ENCODE assay signal across 15 cellular contexts in genomic region chr6:4169028-4169789, GRCh38. TPM values are rescaled to one million over a fixed set of nuclear protein-coding genes. Genes with fewer than 3 reads are reported as not detected.
DNase-seq lines count a peak whose midpoint lies in the region; ATAC-seq and TF ChIP-seq lines count a peak whose summit lies in the region.
"Had no signal": no experiment of that assay in that cellular context is flagged by ENCODE, and none has a peak within 500 bp of the region (broad histone marks: within the 10 kb centered on the region; RNA-seq: fewer than 3 reads in every experiment).

No MANE protein-coding gene starts in this region.

- peaks cover 10% of the 10 kb centered on the region for H3K4me1 Mint-ChIP-seq in chondrocyte (ENCODE audit: low read depth)
- H3K4me1 Mint-ChIP-seq: activated CD4-positive, alpha-beta memory T cell treated with anti-CD3 and anti-CD28 coated beads, Interleukin-2, amount 10 ng/mL, durations not matched to agents 7 days and 5 days had no signal

- H3K36me3 ChIP-seq in iPS-20b (ENCODE audit: insufficient read depth, low read depth, low read length) = no peaks in the 10 kb centered on the region; the same call in 1 of the 2 replicates
- H3K36me3 ChIP-seq in body of pancreas (replicated peaks in 1 of 2; ENCODE audit: insufficient read depth in 1 of 2, low read depth in 2 of 2) = no peaks in the 10 kb centered on the region
- H3K36me3 ChIP-seq: sigmoid colon had no signal

- peak overlapping the region; percentile 28; the same call in 1 of the 2 replicates for H3K9ac ChIP-seq in iPS-20b (ENCODE audit: low read depth, low read length)

- no peaks in the 10 kb centered on the region for H3K27me3 Mint-ChIP-seq in chondrocyte (ENCODE audit: low read depth)
- H3K27me3 Mint-ChIP-seq: activated CD4-positive, alpha-beta memory T cell treated with anti-CD3 and anti-CD28 coated beads, Interleukin-2, amount 10 ng/mL, durations not matched to agents 7 days and 5 days had no signal

- H3K27me3 ChIP-seq in iPS-20b (ENCODE audit: insufficient read depth, low read length) = no peaks in the 10 kb centered on the region; the same call in 1 of the 2 replicates
- no peaks in the 10 kb centered on the region for H3K27me3 ChIP-seq in body of pancreas
- H3K27me3 ChIP-seq: sigmoid colon had no signal

- peaks cover 8% of the 10 kb centered on the region for H3K9me3 Mint-ChIP-seq in chondrocyte (ENCODE audit: low read depth)

- 73 to 74% methylated on average over 8 of the region's 8 CpGs for WGBS in body of pancreas, 2 donors

- ATAC-seq in body of pancreas = no peak

- no peaks in the 10 kb centered on the region for H3K36me3 Mint-ChIP-seq in chondrocyte (ENCODE audit: low read depth)
- H3K36me3 Mint-ChIP-seq: CD14-positive monocyte had no signal

- no peak overlapping the region for H3K4me3 Mint-ChIP-seq in chondrocyte (ENCODE audit: unreplicated experiment)
- H3K4me3 Mint-ChIP-seq: activated CD4-positive, alpha-beta memory T cell treated with anti-CD3 and anti-CD28 coated beads, Interleukin-2, amount 10 ng/mL, durations not matched to agents 7 days and 5 days; activated T-helper 1 cell treated with anti-CD3 and anti-CD28 coated beads, Interleukin-12 subunit alpha, Interleukin-12 subunit beta, Interleukin-2, Interleukin-4 antibody, amounts not matched to agents 30 ng/mL and 10 ng/mL and 1 ng/mL, durations not matched to agents 14 hours and 24 hours and 36 hours; CD14-positive monocyte had no signal

- H3K9me3 ChIP-seq in iPS-20b (ENCODE audit: insufficient read depth, low read depth, low read length) (peaks cover 10% of the 10 kb centered on the region), body of pancreas (no peaks in the 10 kb centered on the region)

- intact Hi-C loops in body of pancreas (cut with DNase I) = no loop called here

- peaks cover 22% of the 10 kb centered on the region for H3K4me1 ChIP-seq in iPS-20b (ENCODE audit: insufficient read depth, low read length)
- no peaks in the 10 kb centered on the region for H3K4me1 ChIP-seq in body of pancreas
- H3K4me1 ChIP-seq: sigmoid colon had no signal

- TF ChIP-seq CTCF in chondrocyte (IDR thresholded peaks at IDR 0.05) (no peak), body of pancreas (IDR thresholded peaks at IDR 0.05) (no peak)

- DNase-seq in HCEC 1CT = peak; percentile 0
- no peak for DNase-seq in chondrocyte (ENCODE audit: low spot score)
- DNase-seq in LoVo (ENCODE audit: low spot score) = no peak
- DNase-seq in SHP77 (lab: John Stamatoyannopoulos, UW) = no peak
- no peak for DNase-seq in NCI-H748 (lab: John Stamatoyannopoulos, UW; ENCODE audit: unreplicated experiment)
- no peak for DNase-seq in body of pancreas
- DNase-seq: activated CD4-positive, alpha-beta memory T cell treated with anti-CD3 and anti-CD28 coated beads, Interleukin-2, amount 10 ng/mL, durations not matched to agents 7 days and 5 days; NCI-H345; occipital lobe; sigmoid colon; stimulated activated CD4-positive, alpha-beta T cell treated with anti-CD3 and anti-CD28 coated beads, Interleukin-4, amount 100 ng/mL, for 4 hours had no signal

- peak overlapping the region; percentile 50 for H3K27ac Mint-ChIP-seq in chondrocyte (ENCODE audit: unreplicated experiment)
- H3K27ac Mint-ChIP-seq: activated CD4-positive, alpha-beta memory T cell treated with anti-CD3 and anti-CD28 coated beads, Interleukin-2, amount 10 ng/mL, durations not matched to agents 7 days and 5 days; activated T-helper 1 cell treated with anti-CD3 and anti-CD28 coated beads, Interleukin-12 subunit alpha, Interleukin-12 subunit beta, Interleukin-2, Interleukin-4 antibody, amounts not matched to agents 30 ng/mL and 10 ng/mL and 1 ng/mL, durations not matched to agents 14 hours and 24 hours and 36 hours had no signal

- H3K27ac ChIP-seq in iPS-20b (ENCODE audit: low read length) (no peak overlapping the region), body of pancreas (no peak overlapping the region)
- H3K27ac ChIP-seq: sigmoid colon, VCaP had no signal

- no peak for TF ChIP-seq POLR2A in body of pancreas (IDR thresholded peaks at IDR 0.05)

- peak overlapping the region; percentile 38 for H3K4me3 ChIP-seq in iPS-20b (ENCODE audit: low read length)
- no peak overlapping the region for H3K4me3 ChIP-seq in body of pancreas
- H3K4me3 ChIP-seq: sigmoid colon had no signal

RNA-seq across cellular contexts. Expression of gene ECI2, which starts 33.8 kb away (rescaled TPM):
- 29.0 to 33.7 TPM (median 29.2 TPM) in 3 replicates for total RNA-seq in chondrocyte
- total RNA-seq in body of pancreas = 10 to 100 TPM; 16.5 to 55.8 TPM
